2 cellular contexts compared by ENCODE assay signal in genomic region chr14:73833024-73833423, GRCh38.
TF ChIP-seq lines count a peak whose summit lies in the region.

No MANE protein-coding gene starts in this region.

TF ChIP-seq in IMR-90, 13 proteins besides CTCF, POLR2A, EP300 and RAD21:
- no peak for TF ChIP-seq SMC3 (IDR thresholded peaks at IDR 0.05; ENCODE audit: low read depth, low read length)
- TF ChIP-seq CHD1 (IDR thresholded peaks at IDR 0.05; ENCODE audit: low read depth, low read length): no peak
- no peak for TF ChIP-seq NFE2L2 (IDR thresholded peaks at IDR 0.05; ENCODE audit: low read depth, low read length)
- TF ChIP-seq CEBPB (IDR thresholded peaks at IDR 0.05; ENCODE audit: low read depth, low read length): no peak
- no peak for TF ChIP-seq MAZ (IDR thresholded peaks at IDR 0.05; ENCODE audit: borderline replicate concordance, low read depth, low read length)
- TF ChIP-seq USF2 (IDR thresholded peaks at IDR 0.05; ENCODE audit: low read depth, low read length): no peak
- TF ChIP-seq BHLHE40 (IDR thresholded peaks at IDR 0.05; ENCODE audit: low read depth, low read length): no peak
- TF ChIP-seq RFX5 (IDR thresholded peaks at IDR 0.05; ENCODE audit: low read depth, low read length): no peak
- TF ChIP-seq ELK1 (IDR thresholded peaks at IDR 0.05; ENCODE audit: borderline replicate concordance, low read depth, low read length): no peak
- no peak for TF ChIP-seq RCOR1 (IDR thresholded peaks at IDR 0.05; ENCODE audit: insufficient replicate concordance, low read length)
- no peak for TF ChIP-seq FOS (IDR thresholded peaks at IDR 0.05; ENCODE audit: low read depth, low read length)
- TF ChIP-seq MXI1 (IDR thresholded peaks at IDR 0.05; ENCODE audit: borderline replicate concordance, low read depth, low read length): no peak
- no peak for TF ChIP-seq MAFK (IDR thresholded peaks at IDR 0.05; ENCODE audit: low read depth, low read length)

TF ChIP-seq in HepG2, 621 proteins besides CTCF, POLR2A, EP300 and RAD21:
- TF ChIP-seq DMAP1 (CRISPR knock-in tag; IDR thresholded peaks at IDR 0.05) (no peak), NCOR1 (IDR thresholded peaks at IDR 0.05; ENCODE audit: borderline replicate concordance, low read length) (no peak), ATF6 (CRISPR knock-in tag; conservative IDR thresholded peaks at IDR 0.05) (no peak), IKZF5 (CRISPR knock-in tag; IDR thresholded peaks at IDR 0.05) (no peak), HNF4A (CRISPR knock-in tag; IDR thresholded peaks at IDR 0.05) (no peak), SRSF1 (optimal IDR thresholded peaks at IDR 0.05; ENCODE audit: low read depth, low read length) (no peak), ZNF121 (CRISPR knock-in tag; IDR thresholded peaks at IDR 0.05) (no peak), ZFP82 (CRISPR knock-in tag; IDR thresholded peaks at IDR 0.05; ENCODE audit: borderline replicate concordance) (no peak), STAG1 (CRISPR knock-in tag; IDR thresholded peaks at IDR 0.05) (no peak), HCFC1 (IDR thresholded peaks at IDR 0.05; ENCODE audit: low read depth, low read length) (no peak), JUN (CRISPR knock-in tag; IDR thresholded peaks at IDR 0.05) (no peak), MAF1 (CRISPR knock-in tag; IDR thresholded peaks at IDR 0.05; ENCODE audit: borderline replicate concordance) (no peak), ZNF501 (CRISPR knock-in tag; IDR thresholded peaks at IDR 0.05) (no peak), ZNF557 (CRISPR knock-in tag; IDR thresholded peaks at IDR 0.05) (no peak), ZBTB37 (CRISPR knock-in tag; IDR thresholded peaks at IDR 0.05) (no peak), ZNF484 (CRISPR knock-in tag; IDR thresholded peaks at IDR 0.05; ENCODE audit: borderline replicate concordance, low read depth) (no peak), SIX4 (CRISPR knock-in tag; IDR thresholded peaks at IDR 0.05) (no peak), MYNN (CRISPR knock-in tag; IDR thresholded peaks at IDR 0.05; ENCODE audit: low read depth) (no peak), AKAP8 (CRISPR knock-in tag; IDR thresholded peaks at IDR 0.05) (no peak), FLYWCH1 (CRISPR knock-in tag; IDR thresholded peaks at IDR 0.05) (no peak)
